ENCODE assay signal across 12 cellular contexts in the genomic region with DNA sequence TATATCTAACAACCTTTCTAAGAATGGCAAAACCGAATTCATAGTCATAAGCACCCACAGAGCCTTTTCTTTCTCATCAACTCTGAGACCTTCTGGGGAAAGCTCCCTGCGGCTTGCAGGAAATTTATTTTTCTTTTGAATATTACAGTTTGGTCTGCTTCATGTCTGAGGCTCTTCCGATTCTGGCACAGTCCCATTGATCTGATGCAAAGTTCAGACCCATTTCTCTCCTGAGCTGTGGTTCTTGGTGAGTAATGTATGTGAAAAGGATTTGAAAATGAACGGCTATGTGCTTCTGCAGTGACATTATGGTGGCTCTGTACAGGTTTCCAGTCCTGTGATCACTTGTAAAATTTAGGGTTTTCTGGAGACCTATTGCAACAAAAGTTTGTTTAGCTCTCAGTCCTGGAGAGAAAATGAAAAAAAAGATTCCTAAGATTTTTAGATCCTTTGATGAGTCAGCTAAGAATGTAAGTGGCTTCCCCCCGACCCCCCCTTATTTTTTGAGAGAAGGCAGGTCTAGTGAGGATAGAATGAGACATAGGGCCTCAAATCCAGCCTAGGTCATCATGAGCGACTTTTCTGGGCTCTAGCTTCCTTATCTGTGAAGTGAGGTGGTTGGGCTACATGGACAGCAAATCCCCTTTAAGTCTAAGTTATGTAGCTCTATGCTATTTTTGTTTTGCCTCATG. TPM values are rescaled to one million over a fixed set of nuclear protein-coding genes. Genes with fewer than 3 reads are reported as not detected.
A peak's percentile ranks its signal among the peaks of the same experiment; 100 is the strongest.
DNase-seq lines count a peak whose midpoint lies in the region; ATAC-seq and TF ChIP-seq lines count a peak whose summit lies in the region.
"Had no signal": no experiment of that assay in that cellular context is flagged by ENCODE, and none has a peak within 500 bp of the region (broad histone marks: within the 10 kb centered on the region; RNA-seq: fewer than 3 reads in every experiment).

No MANE protein-coding gene starts in this region.

- TF ChIP-seq CTCF in PC-9 (conservative IDR thresholded peaks at IDR 0.05) (no peak), GM20000 (IDR thresholded peaks at IDR 0.05; ENCODE audit: extremely low read depth, missing control alignments) (no peak)

- intact Hi-C loops in PC-9 (cut with micrococcal nuclease; ENCODE audit: unreplicated experiment): loop anchor here (10.0 kb wide), 1 partner anchor 245 kb away; a partner anchor contains a TSS

- H3K4me2 ChIP-seq in PC-9: peak overlapping the region; percentile 12

- BruUV-seq in PC-9 (replicated peaks; lab: Mats Ljungman, UMichigan): no TSS peak

- DNase-seq in Caki2 (ENCODE audit: low read depth) (peak; percentile 47), PC-9 (peak in 1 of 2 experiments; percentile 69), dedifferentiated amniotic fluid mesenchymal stem cell (ENCODE audit: extremely low spot score) (peak; percentile 54), DMS114 treated with DMSO at 0.1 percent for 48 hours (lab: John Stamatoyannopoulos, UW; ENCODE audit: unreplicated experiment) (no peak), GM20000 (ENCODE audit: low spot score) (no peak)
- no peak for DNase-seq in activated CD4-positive, CD25-positive, alpha-beta regulatory T cell (lab: John Stamatoyannopoulos, UW)
- DNase-seq: CD4-positive, alpha-beta T cell; natural killer cell; NCI-H1694; stimulated activated naive CD4-positive, alpha-beta T cell had no signal

- H3K9ac ChIP-seq in muscle layer of colon (ENCODE audit: low read length): no peak overlapping the region

- 0 out of 2 replicates have a peak, but pooled peaks cover 18% of the 10 kb centered on the region for H4K20me1 ChIP-seq in PC-9 (ENCODE audit: insufficient read depth)

- peaks cover 3% of the 10 kb centered on the region; the same call in 1 of the 2 replicates for H3K9me2 ChIP-seq in PC-9 (ENCODE audit: insufficient read depth)

- ATAC-seq in HG02588 (IDR thresholded peaks at IDR 0.05; ENCODE audit: unreplicated experiment): no peak
- ATAC-seq: natural killer cell had no signal

- H3K27ac ChIP-seq in PC-9 (peak overlapping the region; percentile 11; the same call in 1 of the 2 replicates), muscle layer of colon (ENCODE audit: low read depth, low read length) (peak overlapping the region; percentile 38)

- H3K4me3 ChIP-seq in PC-9: no peak overlapping the region
- no peak overlapping the region for H3K4me3 ChIP-seq in muscle layer of colon (ENCODE audit: low read depth in 1 of 2, low read length in 2 of 2)

- 0 out of 2 replicates have a peak, but pooled peaks cover 14% of the 10 kb centered on the region for H3F3A ChIP-seq in PC-9 (ENCODE audit: insufficient read depth, low read depth)

- H3K27me3 ChIP-seq in PC-9 (ENCODE audit: insufficient read depth, low read depth): no peaks in the 10 kb centered on the region
- H3K27me3 ChIP-seq in muscle layer of colon (ENCODE audit: control insufficient read depth in 1 of 2, insufficient read depth in 2 of 2, low read length in 2 of 2): no peaks in the 10 kb centered on the region

- in situ Hi-C loops in Caki2 (cut with HindIII; ENCODE audit: low pct_unique_long_range_greater_than_20kb, low sequenced_read_pairs): no loop called here

- H3K79me2 ChIP-seq in PC-9 (ENCODE audit: low read depth): peaks cover 81% of the 10 kb centered on the region

- no peaks in the 10 kb centered on the region for H3K9me3 ChIP-seq in PC-9 (ENCODE audit: insufficient read depth, low read depth)
- H3K9me3 ChIP-seq in muscle layer of colon (ENCODE audit: low read length): no peaks in the 10 kb centered on the region

- no peak overlapping the region for H2AFZ ChIP-seq in PC-9

- POLR2A ChIA-PET in PC-9 (lab: Charles Lee; ENCODE audit: unreplicated experiment): interaction anchor here (0.6 kb wide), 1 partner anchor 13 kb away, joined by 7 read pairs; no protein-coding TSS in a partner anchor

- H3K4me1 ChIP-seq in PC-9 (replicated peaks; ENCODE audit: insufficient read depth) (peaks cover 31% of the 10 kb centered on the region), muscle layer of colon (ENCODE audit: insufficient read depth, low read length) (peaks cover 36% of the 10 kb centered on the region)

- CTCF ChIA-PET in PC-9 (lab: Charles Lee): no interaction called here

- H3K36me3 ChIP-seq in PC-9 (ENCODE audit: low read depth) (no peaks in the 10 kb centered on the region), muscle layer of colon (ENCODE audit: insufficient read depth, low read length) (no peaks in the 10 kb centered on the region)

RNA-seq across cellular contexts. Expression of a gene that starts 4.6 kb away (rescaled TPM):
- total RNA-seq in Caki2 (2014; rRNA removed; shearing (Covaris generic); ENCODE audit: low replicate concordance): 1.2 and 5.7 TPM in 2 replicates
- total RNA-seq in PC-9 (2021): 11.9 TPM in 2 replicates

Comparison
In these comparisons a context has a peak if more than half of its experiments do, and no peak if none do; other contexts are left out.
1. DNase-seq: peak in Caki2 (single experiment) and dedifferentiated amniotic fluid mesenchymal stem cell (single experiment); none in DMS114 treated with DMSO at 0.1 percent for 48 hours (single experiment), activated CD4-positive, CD25-positive, alpha-beta regulatory T cell (0 of 4) and GM20000 (single experiment).